In the genomic region with DNA sequence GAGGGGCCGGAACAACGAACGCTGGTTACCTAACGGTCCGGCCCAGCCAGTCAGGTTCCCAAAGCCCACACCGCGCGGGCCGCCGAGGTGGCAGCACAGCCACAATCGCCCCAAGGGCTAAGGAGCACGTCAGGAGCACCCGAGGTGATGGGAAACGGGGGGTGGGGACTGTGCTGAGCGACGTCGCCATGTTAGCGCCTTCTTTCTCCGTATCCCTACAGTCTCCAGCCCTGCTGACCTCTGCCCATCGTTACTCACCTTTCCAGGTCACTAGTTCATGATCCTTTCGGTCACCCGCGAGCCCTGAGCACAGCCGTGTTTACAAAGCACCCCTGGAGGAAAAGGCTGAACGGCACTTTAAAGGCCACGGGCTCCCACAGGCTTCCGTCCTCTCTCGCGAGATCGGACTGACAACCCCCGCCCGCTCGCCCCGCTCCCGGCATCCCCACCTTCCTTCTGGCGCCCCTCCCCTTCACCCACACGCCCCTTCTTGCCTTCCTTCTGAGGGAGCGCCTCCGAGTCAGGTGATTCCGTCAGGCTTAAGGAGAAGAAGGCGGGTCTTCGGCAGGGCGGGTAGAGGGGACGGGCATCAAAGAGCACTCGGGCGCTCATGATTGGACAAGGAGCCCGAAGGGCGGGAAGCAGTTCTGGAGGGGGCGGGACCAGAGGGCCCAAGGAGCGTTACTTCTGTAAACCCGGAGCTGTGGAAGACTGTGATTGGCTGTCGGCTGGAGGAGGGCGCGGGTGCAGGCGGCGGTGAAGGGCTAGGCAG, we compare ENCODE assay signal across 8 cellular contexts. TPM values are rescaled to one million over a fixed set of nuclear protein-coding genes. Genes with fewer than 3 reads are reported as not detected.
DNase-seq lines count a peak whose midpoint lies in the region; TF ChIP-seq lines count a peak whose summit lies in the region.

A gene with protein sequence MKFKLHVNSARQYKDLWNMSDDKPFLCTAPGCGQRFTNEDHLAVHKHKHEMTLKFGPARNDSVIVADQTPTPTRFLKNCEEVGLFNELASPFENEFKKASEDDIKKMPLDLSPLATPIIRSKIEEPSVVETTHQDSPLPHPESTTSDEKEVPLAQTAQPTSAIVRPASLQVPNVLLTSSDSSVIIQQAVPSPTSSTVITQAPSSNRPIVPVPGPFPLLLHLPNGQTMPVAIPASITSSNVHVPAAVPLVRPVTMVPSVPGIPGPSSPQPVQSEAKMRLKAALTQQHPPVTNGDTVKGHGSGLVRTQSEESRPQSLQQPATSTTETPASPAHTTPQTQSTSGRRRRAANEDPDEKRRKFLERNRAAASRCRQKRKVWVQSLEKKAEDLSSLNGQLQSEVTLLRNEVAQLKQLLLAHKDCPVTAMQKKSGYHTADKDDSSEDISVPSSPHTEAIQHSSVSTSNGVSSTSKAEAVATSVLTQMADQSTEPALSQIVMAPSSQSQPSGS (minus strand): TSS at position 412 of the 772 bp plus-strand sequence. CDS start 31,760 bp downstream, outside the sequence.

- H3F3A ChIP-seq in MM.1S (ENCODE audit: insufficient read depth, low read length) = peaks cover 13% of the 10 kb centered on the region; the same call in 1 of the 2 replicates

- H3K27me3 Mint-ChIP-seq in nephron (ENCODE audit: low read depth) = no peaks in the 10 kb centered on the region
- no peaks in the 10 kb centered on the region for H3K27me3 Mint-ChIP-seq in stimulated activated naive CD8-positive, alpha-beta T cell treated with anti-CD3 and anti-CD28 coated beads, Interleukin-15, Interleukin-2, amounts not matched to agents 100 ng/mL and 50 ng/mL, for 24 hours

- H3K4me3 Mint-ChIP-seq in nephron = peak within 1 kb of the TSS; percentile 90 to 95 (median 94)
- peak within 1 kb of the TSS; percentile 100 for H3K4me3 Mint-ChIP-seq in stimulated activated naive CD8-positive, alpha-beta T cell treated with anti-CD3 and anti-CD28 coated beads, Interleukin-15, Interleukin-2, amounts not matched to agents 100 ng/mL and 50 ng/mL, for 24 hours

- no peaks in the 10 kb centered on the region for H4K20me1 ChIP-seq in MM.1S (ENCODE audit: insufficient read depth, low read length)

- H3K36me3 Mint-ChIP-seq in nephron (ENCODE audit: low read depth) = peaks cover 11% of the 10 kb centered on the region
- H3K36me3 Mint-ChIP-seq in stimulated activated naive CD8-positive, alpha-beta T cell treated with anti-CD3 and anti-CD28 coated beads, Interleukin-15, Interleukin-2, amounts not matched to agents 100 ng/mL and 50 ng/mL, for 24 hours (ENCODE audit: low read depth) = peaks cover 17% of the 10 kb centered on the region

- peak; percentile 99 for DNase-seq in HAP-1 (ENCODE audit: low spot score in 2 of 2)
- peak; percentile 99 for DNase-seq in MM.1S
- DNase-seq in SIG-M5 (lab: John Stamatoyannopoulos, UW) = peak; percentile 98
- DNase-seq in activated gamma-delta T cell (lab: John Stamatoyannopoulos, UW) = peak; percentile 87
- DNase-seq in fibroblast of the aortic adventitia (ENCODE audit: low read depth) = peak; percentile 100

- peak within 1 kb of the TSS; percentile 67 for H3K27ac ChIP-seq in MM.1S (ENCODE audit: low read length)

- in situ Hi-C loops in HAP-1 (cut with MboI; ENCODE audit: low sequenced_read_pairs) = no loop called here

- H3K4me1 ChIP-seq in ES-I3 (ENCODE audit: insufficient read depth, low read length) (0 out of 2 replicates have a peak, but pooled peaks cover 3% of the 10 kb centered on the region), HAP-1 (no peaks in the 10 kb centered on the region; the same call in 1 of the 2 replicates), MM.1S (ENCODE audit: low read length) (peaks cover 9% of the 10 kb centered on the region)

- peak within 1 kb of the TSS; percentile 85 to 99 (median 94) for H3K27ac Mint-ChIP-seq in nephron
- H3K27ac Mint-ChIP-seq in stimulated activated naive CD8-positive, alpha-beta T cell treated with anti-CD3 and anti-CD28 coated beads, Interleukin-15, Interleukin-2, amounts not matched to agents 100 ng/mL and 50 ng/mL, for 24 hours = peak within 1 kb of the TSS; percentile 99

- peak within 1 kb of the TSS; percentile 78 for H3K4me2 ChIP-seq in MM.1S (ENCODE audit: low read depth, low read length)

- H3K36me3 ChIP-seq in ES-I3 (ENCODE audit: insufficient read depth, low read length) (no peaks in the 10 kb centered on the region), HAP-1 (replicated peaks) (0 out of 2 replicates have a peak, but pooled peaks cover 3% of the 10 kb centered on the region), MM.1S (replicated peaks; ENCODE audit: insufficient read depth, low read length) (no peaks in the 10 kb centered on the region)

- H3K79me2 ChIP-seq in MM.1S (ENCODE audit: low read length) = peaks cover 53% of the 10 kb centered on the region

- peaks cover 23% of the 10 kb centered on the region for H3K4me1 Mint-ChIP-seq in nephron
- peaks cover 52% of the 10 kb centered on the region for H3K4me1 Mint-ChIP-seq in stimulated activated naive CD8-positive, alpha-beta T cell treated with anti-CD3 and anti-CD28 coated beads, Interleukin-15, Interleukin-2, amounts not matched to agents 100 ng/mL and 50 ng/mL, for 24 hours (ENCODE audit: low read depth)

- H3K9ac ChIP-seq in ES-I3 (ENCODE audit: low read depth, low read length) (peak within 1 kb of the TSS; percentile 94), MM.1S (ENCODE audit: low read length) (peak within 1 kb of the TSS; percentile 88)

- H2AFZ ChIP-seq in MM.1S (ENCODE audit: low read length) = peak within 1 kb of the TSS; percentile 92

- TF ChIP-seq CTCF in MM.1S (IDR thresholded peaks at IDR 0.05; ENCODE audit: low read length) (no peak), fibroblast of the aortic adventitia (IDR thresholded peaks at IDR 0.05; ENCODE audit: insufficient read depth, low read length) (peak; percentile 9), nephron (IDR thresholded peaks at IDR 0.05; ENCODE audit: unreplicated experiment in 3 of 3) (no peak)

- no peaks in the 10 kb centered on the region for H3K9me3 Mint-ChIP-seq in nephron
- H3K9me3 Mint-ChIP-seq in stimulated activated naive CD8-positive, alpha-beta T cell treated with anti-CD3 and anti-CD28 coated beads, Interleukin-15, Interleukin-2, amounts not matched to agents 100 ng/mL and 50 ng/mL, for 24 hours = no peaks in the 10 kb centered on the region

- H3K27me3 ChIP-seq in HAP-1 (ENCODE audit: low read depth) = no peaks in the 10 kb centered on the region
- no peaks in the 10 kb centered on the region for H3K27me3 ChIP-seq in MM.1S (replicated peaks; ENCODE audit: insufficient read depth, low read length)

- H3K9me3 ChIP-seq in ES-I3 (ENCODE audit: control insufficient read depth, insufficient read depth, low read length) = no peaks in the 10 kb centered on the region
- no peaks in the 10 kb centered on the region for H3K9me3 ChIP-seq in HAP-1
- H3K9me3 ChIP-seq in MM.1S (replicated peaks; ENCODE audit: insufficient read depth, low read length) = no peaks in the 10 kb centered on the region

- peak within 1 kb of the TSS; percentile 88 for H3K4me3 ChIP-seq in HAP-1
- H3K4me3 ChIP-seq in MM.1S (ENCODE audit: low read length) = peak within 1 kb of the TSS; percentile 100
- H3K4me3 ChIP-seq in fibroblast of the aortic adventitia (ENCODE audit: low read depth, low read length) = peak within 1 kb of the TSS; percentile 100

- H3K9me2 ChIP-seq in MM.1S (replicated peaks; ENCODE audit: insufficient read depth, low read length) = no peaks in the 10 kb centered on the region

RNA-seq across cellular contexts. Expression of the gene that starts here (rescaled TPM):
- total RNA-seq in fibroblast of the aortic adventitia (ENCODE audit: low replicate concordance) = 68.1 and 98.2 TPM in 2 replicates

Comparison
In these comparisons a context has a peak if more than half of its experiments do, and no peak if none do; other contexts are left out.
1. Peak in every context shown above with its lines: DNase-seq, H3K4me3 ChIP-seq and H3K27ac ChIP-seq.